In the genomic region with DNA sequence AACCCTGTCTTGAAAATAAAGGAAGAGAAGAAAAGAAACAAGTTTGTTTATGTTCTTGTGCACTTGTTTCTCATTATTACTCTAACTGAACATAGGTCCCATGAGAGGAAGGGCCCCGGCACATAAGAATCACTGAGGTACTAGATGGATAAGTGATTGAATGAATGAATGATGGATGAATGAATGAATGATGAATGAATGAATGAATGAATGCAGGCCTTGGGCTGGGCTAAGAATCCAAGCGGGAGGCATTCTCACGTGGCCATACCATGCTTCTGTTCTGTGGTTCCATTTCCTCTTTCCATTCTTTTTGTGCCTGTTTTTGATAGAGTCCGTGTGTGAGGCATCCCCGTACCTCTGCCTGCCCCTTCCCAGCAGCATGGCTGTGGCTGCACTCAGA, we compare ENCODE assay signal across 14 cellular contexts.
DNase-seq lines count a peak whose midpoint lies in the region; ATAC-seq and TF ChIP-seq lines count a peak whose summit lies in the region.
"Had no signal": no experiment of that assay in that cellular context is flagged by ENCODE, and none has a peak within 500 bp of the region (broad histone marks: within the 10 kb centered on the region; RNA-seq: fewer than 3 reads in every experiment).

No MANE protein-coding gene starts in this region.

- DNase-seq in CD1c-positive myeloid dendritic cell (ENCODE audit: extremely low spot score) (peak; percentile 34), OCI-LY7 (ENCODE audit: low spot score) (no peak), mesothelial cell of epicardium (ENCODE audit: low spot score in 2 of 2, unreplicated experiment in 2 of 2) (no peak), uterus (no peak)
- DNase-seq in stimulated activated naive B cell treated with anti-CD40 and anti-IgM and Interleukin-4, amounts not matched to agents 10 μg/mL and 1 μg/mL and 100 μg/mL, for 72 hours = no peak
- DNase-seq: BE2C, EL, HCEC 1CT, NCI-H1092 treated with DMSO at 0.1 percent for 48 hours, NCI-H187 had no signal

- H3K79me2 ChIP-seq in OCI-LY7 (ENCODE audit: insufficient read depth, low read depth, low read length) = no peaks in the 10 kb centered on the region

- peaks cover 8% of the 10 kb centered on the region for H3K36me3 Mint-ChIP-seq in dendritic cell treated with granulocyte-macrophage colony-stimulating factor and Interleukin-4, amounts not matched to agents 40 ng/mL and 50 ng/mL, for 4 days (ENCODE audit: low read depth)
- H3K36me3 Mint-ChIP-seq in stimulated activated naive B cell treated with anti-CD40 and anti-IgM and Interleukin-4, amounts not matched to agents 10 μg/mL and 1 μg/mL and 100 μg/mL, for 72 hours = peaks cover 31% of the 10 kb centered on the region in 2 donors
- peaks cover 45% of the 10 kb centered on the region for H3K36me3 Mint-ChIP-seq in mesothelial cell of epicardium

- H3K9me2 ChIP-seq in OCI-LY7 (ENCODE audit: insufficient read depth, low read length) = no peaks in the 10 kb centered on the region

- CTCF ChIA-PET in OCI-LY7 (lab: Charles Lee; ENCODE audit: unreplicated experiment) = no interaction called here

- H3K4me3 Mint-ChIP-seq in dendritic cell treated with granulocyte-macrophage colony-stimulating factor and Interleukin-4, amounts not matched to agents 40 ng/mL and 50 ng/mL, for 4 days = no peak overlapping the region
- H3K4me3 Mint-ChIP-seq in stimulated activated naive B cell treated with anti-CD40 and anti-IgM and Interleukin-4, amounts not matched to agents 10 μg/mL and 1 μg/mL and 100 μg/mL, for 72 hours = peak overlapping the region; percentile 39 to 73
- no peak overlapping the region for H3K4me3 Mint-ChIP-seq in mesothelial cell of epicardium

- H3K27ac ChIP-seq in OCI-LY7 (ENCODE audit: low read depth, low read length, poor library complexity, severe bottlenecking) (no peak overlapping the region), uterus (no peak overlapping the region)

- H3K4me1 ChIP-seq in OCI-LY7 (ENCODE audit: insufficient read depth, low read length, poor library complexity, severe bottlenecking) = peaks cover 30% of the 10 kb centered on the region
- H3K4me1 ChIP-seq in uterus = peaks cover 0 to 6% of the 10 kb centered on the region in 2 donors

- no peak overlapping the region for H2AFZ ChIP-seq in OCI-LY7 (ENCODE audit: low read length)

- H3K4me2 ChIP-seq in OCI-LY7 (ENCODE audit: low read length) = peak overlapping the region; percentile 81; the same call in 1 of the 2 replicates

- H3K27me3 ChIP-seq in uterus = no peaks in the 10 kb centered on the region
- H3K27me3 ChIP-seq: BE2C had no signal

- peak overlapping the region; percentile 98 for H3K27ac Mint-ChIP-seq in dendritic cell treated with granulocyte-macrophage colony-stimulating factor and Interleukin-4, amounts not matched to agents 40 ng/mL and 50 ng/mL, for 4 days
- H3K27ac Mint-ChIP-seq in stimulated activated naive B cell treated with anti-CD40 and anti-IgM and Interleukin-4, amounts not matched to agents 10 μg/mL and 1 μg/mL and 100 μg/mL, for 72 hours = no peak overlapping the region
- no peak overlapping the region for H3K27ac Mint-ChIP-seq in mesothelial cell of epicardium

- no peaks in the 10 kb centered on the region for H3K9me3 Mint-ChIP-seq in dendritic cell treated with granulocyte-macrophage colony-stimulating factor and Interleukin-4, amounts not matched to agents 40 ng/mL and 50 ng/mL, for 4 days
- H3K9me3 Mint-ChIP-seq in stimulated activated naive B cell treated with anti-CD40 and anti-IgM and Interleukin-4, amounts not matched to agents 10 μg/mL and 1 μg/mL and 100 μg/mL, for 72 hours = no peaks in the 10 kb centered on the region
- H3K9me3 Mint-ChIP-seq in mesothelial cell of epicardium = no peaks in the 10 kb centered on the region

- no peaks in the 10 kb centered on the region for H3K9me3 ChIP-seq in OCI-LY7 (ENCODE audit: low read length)
- no peaks in the 10 kb centered on the region for H3K9me3 ChIP-seq in uterus
- H3K9me3 ChIP-seq: BE2C had no signal

- BruUV-seq in OCI-LY7 (replicated peaks; lab: Mats Ljungman, UMichigan) = no TSS peak

- intact Hi-C loops in OCI-LY7 (cut with micrococcal nuclease; ENCODE audit: unreplicated experiment) (no loop called here), uterus (cut with DNase I; ENCODE audit: low total_unique reads) (no loop called here)
- intact Hi-C loops in dendritic cell treated with granulocyte-macrophage colony-stimulating factor and Interleukin-4, amounts not matched to agents 40 ng/mL and 50 ng/mL, for 4 days (cut with micrococcal nuclease) = loop anchor here (5.0 kb wide), 1 partner anchor 94 kb away; a partner anchor contains a TSS

- no peak for TF ChIP-seq POLR2A in uterus (IDR thresholded peaks at IDR 0.05)

- POLR2A ChIA-PET in OCI-LY7 (lab: Charles Lee) = interaction anchor here (1.2 kb wide), 1 partner anchor 27 kb away, joined by 3 read pairs; no protein-coding TSS in a partner anchor

- ATAC-seq in stimulated activated naive B cell treated with anti-CD40 and anti-IgM and Interleukin-4, amounts not matched to agents 10 μg/mL and 1 μg/mL and 100 μg/mL, for 72 hours (replicated peaks) = no peak
- no peak for ATAC-seq in HG03139 (IDR thresholded peaks at IDR 0.05; ENCODE audit: unreplicated experiment)
- ATAC-seq: Panc1, Right ventricle myocardium inferior had no signal

- no peaks in the 10 kb centered on the region for H4K20me1 ChIP-seq in OCI-LY7 (ENCODE audit: insufficient read depth, low read length)

- TF ChIP-seq CTCF in OCI-LY7 (conservative IDR thresholded peaks at IDR 0.05; ENCODE audit: low read length) = no peak
- TF ChIP-seq CTCF in mesothelial cell of epicardium (IDR thresholded peaks at IDR 0.05; ENCODE audit: unreplicated experiment) = no peak
- no peak for TF ChIP-seq CTCF in uterus (IDR thresholded peaks at IDR 0.05)

- H3K4me1 Mint-ChIP-seq in dendritic cell treated with granulocyte-macrophage colony-stimulating factor and Interleukin-4, amounts not matched to agents 40 ng/mL and 50 ng/mL, for 4 days (ENCODE audit: low read depth) = peaks cover 77% of the 10 kb centered on the region
- peaks cover 49 to 74% of the 10 kb centered on the region in 2 donors for H3K4me1 Mint-ChIP-seq in stimulated activated naive B cell treated with anti-CD40 and anti-IgM and Interleukin-4, amounts not matched to agents 10 μg/mL and 1 μg/mL and 100 μg/mL, for 72 hours
- H3K4me1 Mint-ChIP-seq in mesothelial cell of epicardium = peaks cover 12% of the 10 kb centered on the region

- no peak overlapping the region for H3K4me3 ChIP-seq in OCI-LY7 (ENCODE audit: low read depth, low read length, poor library complexity, severe bottlenecking)
- H3K4me3 ChIP-seq in uterus = no peak overlapping the region

- H3K27me3 Mint-ChIP-seq in dendritic cell treated with granulocyte-macrophage colony-stimulating factor and Interleukin-4, amounts not matched to agents 40 ng/mL and 50 ng/mL, for 4 days = peaks cover 3% of the 10 kb centered on the region
- H3K27me3 Mint-ChIP-seq in stimulated activated naive B cell treated with anti-CD40 and anti-IgM and Interleukin-4, amounts not matched to agents 10 μg/mL and 1 μg/mL and 100 μg/mL, for 72 hours = no peaks in the 10 kb centered on the region
- no peaks in the 10 kb centered on the region for H3K27me3 Mint-ChIP-seq in mesothelial cell of epicardium (ENCODE audit: low read depth)

- H3K36me3 ChIP-seq in OCI-LY7 (ENCODE audit: insufficient read depth, low read length) = no peaks in the 10 kb centered on the region
- no peaks in the 10 kb centered on the region for H3K36me3 ChIP-seq in uterus

Comparison
In these comparisons a context has a peak if more than half of its experiments do, and no peak if none do; other contexts are left out.
1. H3K4me3 Mint-ChIP-seq: peak in stimulated activated naive B cell treated with anti-CD40 and anti-IgM and Interleukin-4, amounts not matched to agents 10 μg/mL and 1 μg/mL and 100 μg/mL, for 72 hours (2 of 2); none in dendritic cell treated with granulocyte-macrophage colony-stimulating factor and Interleukin-4, amounts not matched to agents 40 ng/mL and 50 ng/mL, for 4 days (single experiment) and mesothelial cell of epicardium (single experiment).